Comparison of ENCODE assay signal across 37 cellular contexts in genomic region chr1:110017792-110018191, GRCh38. TPM values are rescaled to one million over a fixed set of nuclear protein-coding genes. Genes with fewer than 3 reads are reported as not detected.
"Had no signal": no experiment of that assay in that cellular context is flagged by ENCODE, and none has a peak within 500 bp of the region (broad histone marks: within the 10 kb centered on the region; RNA-seq: fewer than 3 reads in every experiment).

No MANE protein-coding gene starts in this region.

- H3K4me3 ChIP-seq: cardiac muscle cell had no signal

- H3K4me1 Mint-ChIP-seq: activated CD4-positive, alpha-beta T cell treated with anti-CD3 and anti-CD28 coated beads, Interleukin-2, amount 10 ng/mL, durations not matched to agents 24 days and 14 days; activated naive CD4-positive, alpha-beta T cell treated with anti-CD3 and anti-CD28 coated beads, Interleukin-2, amount 10 ng/mL, durations not matched to agents 7 days and 5 days; activated naive CD8-positive, alpha-beta T cell treated with anti-CD3 and anti-CD28 coated beads, Interleukin-2, amount 50 U/mL, for 24 hours; brain; central memory CD8-positive, alpha-beta T cell; T-cell had no signal

- H3K27ac ChIP-seq: cardiac muscle cell, KMS-11, RWPE1 had no signal

- H3K4me3 Mint-ChIP-seq: activated CD4-positive, alpha-beta T cell treated with anti-CD3 and anti-CD28 coated beads, Interleukin-2, amount 10 ng/mL, durations not matched to agents 24 days and 14 days; activated CD8-positive, alpha-beta T cell treated with anti-CD3 and anti-CD28 coated beads for 36 hours; activated naive CD4-positive, alpha-beta T cell treated with anti-CD3 and anti-CD28 coated beads, Interleukin-2, amount 10 ng/mL, durations not matched to agents 7 days and 5 days; activated naive CD8-positive, alpha-beta T cell; activated naive CD8-positive, alpha-beta T cell treated with anti-CD3 and anti-CD28 coated beads, Interleukin-2, amount 50 U/mL, for 24 hours; activated T-cell treated with anti-CD3 and anti-CD28 coated beads, Interleukin-2, amount 50 U/mL, for 24 hours; brain; central memory CD8-positive, alpha-beta T cell; T-cell had no signal

- DNase-seq: activated CD4-positive, alpha-beta T cell treated with anti-CD3 and anti-CD28 coated beads, Interleukin-2, amount 10 ng/mL, durations not matched to agents 24 days and 14 days; activated CD4-positive, alpha-beta T cell treated with anti-CD3 and anti-CD28 coated beads, Interleukin-2, amount 50 U/mL, for 4 hours; activated CD8-positive, alpha-beta T cell treated with anti-CD3 and anti-CD28 coated beads for 36 hours; activated gamma-delta T cell; activated naive CD4-positive, alpha-beta T cell treated with anti-CD3 and anti-CD28 coated beads, Interleukin-2, amount 10 ng/mL, durations not matched to agents 7 days and 5 days; activated naive CD8-positive, alpha-beta T cell treated with anti-CD3 and anti-CD28 coated beads, Interleukin-2, amount 50 U/mL, for 24 hours; activated T-cell treated with anti-CD3 and anti-CD28 coated beads, Interleukin-2, amount 50 U/mL, for 24 hours; anterior cingulate cortex; MM.1S; MV-4-11; NCI-H1092; NCI-H1436 treated with DMSO at 0.1 percent for 48 hours; NCI-H1694 treated with DMSO at 0.1 percent for 48 hours; NCI-H2029 treated with DMSO at 0.1 percent for 48 hours; NCI-H2107; NCI-H2171; NCI-H510A; NCI-H526; NCI-H748 treated with DMSO at 0.1 percent for 48 hours; NK-92 treated with Interleukin-12 subunit alpha and Interleukin-12 subunit beta, amount 100 ng/mL, for 24 hours; PC-3; SIG-M5; T-cell; T1000 had no signal

- H3K9me3 Mint-ChIP-seq: activated CD4-positive, alpha-beta T cell treated with anti-CD3 and anti-CD28 coated beads, Interleukin-2, amount 10 ng/mL, durations not matched to agents 24 days and 14 days; activated CD8-positive, alpha-beta T cell treated with anti-CD3 and anti-CD28 coated beads for 36 hours; activated naive CD4-positive, alpha-beta T cell treated with anti-CD3 and anti-CD28 coated beads, Interleukin-2, amount 10 ng/mL, durations not matched to agents 7 days and 5 days; activated naive CD8-positive, alpha-beta T cell treated with anti-CD3 and anti-CD28 coated beads, Interleukin-2, amount 50 U/mL, for 24 hours; activated T-cell treated with anti-CD3 and anti-CD28 coated beads, Interleukin-2, amount 50 U/mL, for 24 hours; activated T-helper 2 cell treated with anti-CD3 and anti-CD28 coated beads, Interferon-gamma antibody, Interleukin-2, Interleukin-4, amounts not matched to agents 10 μg/mL and 5 μg/mL and 100 μg/mL, durations not matched to agents 14 hours and 24 hours and 36 hours; brain; central memory CD8-positive, alpha-beta T cell; T-cell had no signal

- H3K27me3 Mint-ChIP-seq: activated CD4-positive, alpha-beta T cell treated with anti-CD3 and anti-CD28 coated beads, Interleukin-2, amount 10 ng/mL, durations not matched to agents 24 days and 14 days; activated CD8-positive, alpha-beta T cell treated with anti-CD3 and anti-CD28 coated beads for 36 hours; activated naive CD4-positive, alpha-beta T cell treated with anti-CD3 and anti-CD28 coated beads, Interleukin-2, amount 10 ng/mL, durations not matched to agents 7 days and 5 days; activated naive CD8-positive, alpha-beta T cell; activated naive CD8-positive, alpha-beta T cell treated with anti-CD3 and anti-CD28 coated beads, Interleukin-2, amount 50 U/mL, for 24 hours; activated T-cell treated with anti-CD3 and anti-CD28 coated beads, Interleukin-2, amount 50 U/mL, for 24 hours; central memory CD8-positive, alpha-beta T cell; T-cell had no signal

- H3K27ac Mint-ChIP-seq: activated CD4-positive, alpha-beta T cell treated with anti-CD3 and anti-CD28 coated beads, Interleukin-2, amount 10 ng/mL, durations not matched to agents 24 days and 14 days; activated CD8-positive, alpha-beta T cell treated with anti-CD3 and anti-CD28 coated beads for 36 hours; activated naive CD4-positive, alpha-beta T cell treated with anti-CD3 and anti-CD28 coated beads, Interleukin-2, amount 10 ng/mL, durations not matched to agents 7 days and 5 days; activated naive CD8-positive, alpha-beta T cell; activated naive CD8-positive, alpha-beta T cell treated with anti-CD3 and anti-CD28 coated beads, Interleukin-2, amount 50 U/mL, for 24 hours; activated T-cell treated with anti-CD3 and anti-CD28 coated beads, Interleukin-2, amount 50 U/mL, for 24 hours; activated T-helper 2 cell treated with anti-CD3 and anti-CD28 coated beads, Interferon-gamma antibody, Interleukin-2, Interleukin-4, amounts not matched to agents 10 μg/mL and 5 μg/mL and 100 μg/mL, durations not matched to agents 14 hours and 24 hours and 36 hours; T-cell had no signal

RNA-seq across cellular contexts. Expression of gene ALX3, which starts 52.7 kb away (rescaled TPM):
- total RNA-seq: activated CD4-positive, alpha-beta T cell treated with anti-CD3 and anti-CD28 coated beads, Interleukin-2, amount 10 ng/mL, durations not matched to agents 24 days and 14 days; activated CD8-positive, alpha-beta memory T cell treated with anti-CD3 and anti-CD28 coated beads for 36 hours; activated CD8-positive, alpha-beta T cell treated with anti-CD3 and anti-CD28 coated beads for 36 hours; activated T-helper 2 cell treated with anti-CD3 and anti-CD28 coated beads, Interferon-gamma antibody, Interleukin-2, Interleukin-4, amounts not matched to agents 10 μg/mL and 5 μg/mL and 100 μg/mL, durations not matched to agents 14 hours and 24 hours and 36 hours; chondrocyte; LHCN-M2; PC-3; Right ventricle myocardium inferior; SK-MEL-5; T-cell; T-helper 2 cell treated with Interferon-gamma antibody and Interleukin-4, amounts not matched to agents 100 ng/mL and 5 ng/mL, for 36 hours had no signal
